ENCODE assay signal across 13 cellular contexts in genomic region chr2:238761802-238762373, GRCh38.
DNase-seq lines count a peak whose midpoint lies in the region; ATAC-seq and TF ChIP-seq lines count a peak whose summit lies in the region.
"Had no signal": no experiment of that assay in that cellular context is flagged by ENCODE, and none has a peak within 500 bp of the region (broad histone marks: within the 10 kb centered on the region; RNA-seq: fewer than 3 reads in every experiment).

No MANE protein-coding gene starts in this region.

- H3K9me3 ChIP-seq in RWPE2 (ENCODE audit: severe bottlenecking) (no peaks in the 10 kb centered on the region), fibroblast of lung (ENCODE audit: control insufficient read depth, insufficient read depth, low read depth, low read length) (no peaks in the 10 kb centered on the region), upper lobe of right lung (no peaks in the 10 kb centered on the region)
- H3K9me3 ChIP-seq: heart right ventricle had no signal

- H3K27me3 ChIP-seq in RWPE2 (ENCODE audit: insufficient read depth, poor library complexity, severe bottlenecking) (no peaks in the 10 kb centered on the region), fibroblast of lung (ENCODE audit: control insufficient read depth, insufficient read depth, low read length) (no peaks in the 10 kb centered on the region), upper lobe of right lung (no peaks in the 10 kb centered on the region)

- H3K79me2 ChIP-seq in fibroblast of lung (ENCODE audit: control insufficient read depth, insufficient read depth, low read length): no peaks in the 10 kb centered on the region

- no peak overlapping the region for H2AFZ ChIP-seq in fibroblast of lung (ENCODE audit: low read length)

- no peaks in the 10 kb centered on the region for H3K36me3 Mint-ChIP-seq in activated T-helper 2 cell treated with anti-CD3 and anti-CD28 coated beads, Interferon-gamma antibody, Interleukin-2, Interleukin-4, amounts not matched to agents 10 μg/mL and 5 μg/mL and 100 μg/mL, durations not matched to agents 14 hours and 24 hours and 36 hours (ENCODE audit: low read depth)
- H3K36me3 Mint-ChIP-seq: naive B cell had no signal

- no peaks in the 10 kb centered on the region for H4K20me1 ChIP-seq in fibroblast of lung (ENCODE audit: control insufficient read depth, extremely low read depth, insufficient read depth, low read length)

- peak; percentile 22 for ATAC-seq in left ventricle myocardium superior
- no peak for ATAC-seq in Right ventricle myocardium superior (ENCODE audit: poor library complexity)
- ATAC-seq in RWPE2 (ENCODE audit: low read depth): 0 out of 3 replicates have a peak, but pooled peaks have one; percentile 36
- peak; percentile 57 for ATAC-seq in upper lobe of right lung
- ATAC-seq in HG03521 (IDR thresholded peaks at IDR 0.05; ENCODE audit: unreplicated experiment): no peak

- intact Hi-C loops in left ventricle myocardium superior (cut with micrococcal nuclease) (no loop called here), Right ventricle myocardium superior (cut with DNase I) (no loop called here), upper lobe of right lung (cut with DNase I) (no loop called here)
- intact Hi-C loops in activated T-helper 2 cell treated with anti-CD3 and anti-CD28 coated beads, Interferon-gamma antibody, Interleukin-2, Interleukin-4, amounts not matched to agents 10 μg/mL and 5 μg/mL and 100 μg/mL, durations not matched to agents 14 hours and 24 hours and 36 hours (cut with micrococcal nuclease): no loop called here

- TF ChIP-seq CTCF in RWPE2 (IDR thresholded peaks at IDR 0.05; ENCODE audit: poor library complexity, severe bottlenecking) (no peak), fibroblast of lung (conservative IDR thresholded peaks at IDR 0.05 in 1 of 2, IDR thresholded peaks at IDR 0.05 in 1 of 2; ENCODE audit: low read depth in 1 of 2, low read length in 2 of 2) (no peak), upper lobe of right lung (IDR thresholded peaks at IDR 0.05) (no peak)

- H3K4me2 ChIP-seq in fibroblast of lung (ENCODE audit: extremely low read depth, insufficient read depth, low read length): no peak overlapping the region

- H3K9ac ChIP-seq in fibroblast of lung (ENCODE audit: insufficient read depth, low read length): no peak overlapping the region

- H3K27me3 Mint-ChIP-seq in activated T-helper 2 cell treated with anti-CD3 and anti-CD28 coated beads, Interferon-gamma antibody, Interleukin-2, Interleukin-4, amounts not matched to agents 10 μg/mL and 5 μg/mL and 100 μg/mL, durations not matched to agents 14 hours and 24 hours and 36 hours (ENCODE audit: low read depth): peaks cover 3% of the 10 kb centered on the region

- DNase-seq in left ventricle myocardium superior (no peak), Right ventricle myocardium superior (no peak), RWPE2 (ENCODE audit: low spot score) (no peak), fibroblast of lung (ENCODE audit: low read depth in 2 of 2) (peak; percentile 32 to 42), upper lobe of right lung (no peak), D341Med (ENCODE audit: low spot score) (no peak)
- no peak for DNase-seq in activated T-helper 2 cell treated with anti-CD3 and anti-CD28 coated beads, Interferon-gamma antibody, Interleukin-2, Interleukin-4, amounts not matched to agents 10 μg/mL and 5 μg/mL and 100 μg/mL, durations not matched to agents 14 hours and 24 hours and 36 hours (ENCODE audit: low spot score)
- DNase-seq: activated CD8-positive, alpha-beta memory T cell treated with anti-CD3 and anti-CD28 coated beads, Interleukin-2, amount 50 U/mL, for 48 hours; heart right ventricle; naive B cell; NCI-H526; stimulated activated CD4-positive, alpha-beta T cell treated with anti-CD3 and anti-CD28 coated beads, Interleukin-1b, Interleukin-23, amount 100 ng/mL, for 48 hours had no signal

- H3K27ac Mint-ChIP-seq in activated T-helper 2 cell treated with anti-CD3 and anti-CD28 coated beads, Interferon-gamma antibody, Interleukin-2, Interleukin-4, amounts not matched to agents 10 μg/mL and 5 μg/mL and 100 μg/mL, durations not matched to agents 14 hours and 24 hours and 36 hours: no peak overlapping the region
- H3K27ac Mint-ChIP-seq: naive B cell had no signal

- no peaks in the 10 kb centered on the region for H3K9me3 Mint-ChIP-seq in activated T-helper 2 cell treated with anti-CD3 and anti-CD28 coated beads, Interferon-gamma antibody, Interleukin-2, Interleukin-4, amounts not matched to agents 10 μg/mL and 5 μg/mL and 100 μg/mL, durations not matched to agents 14 hours and 24 hours and 36 hours

- H3K4me1 ChIP-seq in RWPE2 (ENCODE audit: insufficient read depth, poor library complexity, severe bottlenecking) (no peaks in the 10 kb centered on the region), fibroblast of lung (ENCODE audit: control insufficient read depth, extremely low read depth, insufficient read depth, low read length) (no peaks in the 10 kb centered on the region), upper lobe of right lung (no peaks in the 10 kb centered on the region)
- H3K4me1 ChIP-seq: heart right ventricle had no signal

- H3K4me3 Mint-ChIP-seq in activated T-helper 2 cell treated with anti-CD3 and anti-CD28 coated beads, Interferon-gamma antibody, Interleukin-2, Interleukin-4, amounts not matched to agents 10 μg/mL and 5 μg/mL and 100 μg/mL, durations not matched to agents 14 hours and 24 hours and 36 hours (ENCODE audit: low read depth): no peak overlapping the region
- H3K4me3 Mint-ChIP-seq: naive B cell had no signal

- no peak overlapping the region for H3K4me3 ChIP-seq in RWPE2 (ENCODE audit: severe bottlenecking)
- H3K4me3 ChIP-seq in fibroblast of lung (replicated peaks in 1 of 4; ENCODE audit: control extremely low read depth in 1 of 4, insufficient read depth in 1 of 4, low read depth in 3 of 4, low read length in 4 of 4): no peak overlapping the region
- no peak overlapping the region for H3K4me3 ChIP-seq in upper lobe of right lung
- H3K4me3 ChIP-seq: heart right ventricle had no signal

- H3K27ac ChIP-seq in RWPE2 (ENCODE audit: poor library complexity, severe bottlenecking) (no peak overlapping the region), fibroblast of lung (ENCODE audit: insufficient read depth, low read length) (no peak overlapping the region), upper lobe of right lung (no peak overlapping the region)
- H3K27ac ChIP-seq: heart right ventricle had no signal

- H3K36me3 ChIP-seq in RWPE2 (ENCODE audit: low read depth) (no peaks in the 10 kb centered on the region), fibroblast of lung (ENCODE audit: control insufficient read depth, insufficient read depth, low read length) (no peaks in the 10 kb centered on the region), upper lobe of right lung (no peaks in the 10 kb centered on the region)
- H3K36me3 ChIP-seq: heart right ventricle had no signal

- H3K4me1 Mint-ChIP-seq in activated T-helper 2 cell treated with anti-CD3 and anti-CD28 coated beads, Interferon-gamma antibody, Interleukin-2, Interleukin-4, amounts not matched to agents 10 μg/mL and 5 μg/mL and 100 μg/mL, durations not matched to agents 14 hours and 24 hours and 36 hours (ENCODE audit: low read depth): no peaks in the 10 kb centered on the region
- H3K4me1 Mint-ChIP-seq: naive B cell had no signal

Comparison
In these comparisons a context has a peak if more than half of its experiments do, and no peak if none do; other contexts are left out.
1. ATAC-seq: peak in left ventricle myocardium superior (single experiment), RWPE2 (single experiment) and upper lobe of right lung (single experiment); none in Right ventricle myocardium superior (single experiment) and HG03521 (single experiment).
2. DNase-seq: peak in fibroblast of lung (2 of 2); none in left ventricle myocardium superior (single experiment), Right ventricle myocardium superior (single experiment), RWPE2 (single experiment), upper lobe of right lung (single experiment), D341Med (single experiment) and activated T-helper 2 cell treated with anti-CD3 and anti-CD28 coated beads, Interferon-gamma antibody, Interleukin-2, Interleukin-4, amounts not matched to agents 10 μg/mL and 5 μg/mL and 100 μg/mL, durations not matched to agents 14 hours and 24 hours and 36 hours (single experiment).